ENCODE assay signal across 25 cellular contexts in the genomic region with DNA sequence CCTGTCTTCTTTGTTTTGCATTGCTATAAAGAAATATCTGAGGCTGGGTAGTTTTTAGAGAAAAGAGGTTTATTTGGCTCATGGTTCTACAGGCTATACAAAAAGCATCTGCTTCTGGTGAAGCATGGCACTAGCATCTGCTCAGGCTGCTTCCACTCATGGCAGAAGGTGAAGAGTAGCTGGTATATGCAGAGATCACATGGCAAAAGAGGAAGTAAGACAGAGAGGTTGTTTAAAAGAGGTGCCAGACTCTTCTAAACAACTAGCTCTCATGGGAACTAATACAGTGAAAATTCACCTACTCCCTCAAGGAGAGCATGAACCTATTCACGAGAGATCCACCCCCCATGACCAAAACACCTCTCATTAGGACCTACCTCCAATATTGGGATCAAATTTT. TPM values are rescaled to one million over a fixed set of nuclear protein-coding genes. Genes with fewer than 3 reads are reported as not detected.
"Had no signal": no experiment of that assay in that cellular context is flagged by ENCODE, and none has a peak within 500 bp of the region (broad histone marks: within the 10 kb centered on the region; RNA-seq: fewer than 3 reads in every experiment).

No MANE protein-coding gene starts in this region.

- H3K36me3 Mint-ChIP-seq: activated naive CD4-positive, alpha-beta T cell treated with anti-CD3 and anti-CD28 coated beads, Interleukin-2, amount 10 ng/mL, durations not matched to agents 7 days and 5 days; activated naive CD8-positive, alpha-beta T cell treated with anti-CD3 and anti-CD28 coated beads, Interleukin-2, amount 10 ng/mL, durations not matched to agents 7 days and 5 days; WTC11 had no signal

- H3K4me1 Mint-ChIP-seq: activated CD4-positive, alpha-beta memory T cell treated with anti-CD3 and anti-CD28 coated beads, Interleukin-2, amount 10 ng/mL, durations not matched to agents 7 days and 5 days; activated CD4-positive, alpha-beta T cell treated with anti-CD3 and anti-CD28 coated beads, Interleukin-2, amount 10 ng/mL, durations not matched to agents 7 days and 5 days; activated naive CD4-positive, alpha-beta T cell treated with anti-CD3 and anti-CD28 coated beads, Interleukin-2, amount 10 ng/mL, durations not matched to agents 7 days and 5 days; activated naive CD8-positive, alpha-beta T cell treated with anti-CD3 and anti-CD28 coated beads, Interleukin-2, amount 10 ng/mL, durations not matched to agents 7 days and 5 days; nephron progenitor cell; WTC11 had no signal

- ATAC-seq: gastrocnemius medialis, left cardiac atrium, left ventricle myocardium superior, sciatic nerve, WTC11 had no signal

- H3K4me3 Mint-ChIP-seq: activated CD4-positive, alpha-beta memory T cell treated with anti-CD3 and anti-CD28 coated beads, Interleukin-2, amount 10 ng/mL, durations not matched to agents 7 days and 5 days; activated CD4-positive, alpha-beta T cell treated with anti-CD3 and anti-CD28 coated beads, Interleukin-2, amount 10 ng/mL, durations not matched to agents 7 days and 5 days; activated naive CD4-positive, alpha-beta T cell treated with anti-CD3 and anti-CD28 coated beads, Interleukin-2, amount 10 ng/mL, durations not matched to agents 7 days and 5 days; activated naive CD8-positive, alpha-beta T cell treated with anti-CD3 and anti-CD28 coated beads, Interleukin-2, amount 10 ng/mL, durations not matched to agents 7 days and 5 days; activated T-cell treated with anti-CD3 and anti-CD28 coated beads, Interleukin-2, amount 50 U/mL, for 24 hours; nephron progenitor cell; stimulated activated naive CD8-positive, alpha-beta T cell treated with anti-CD3 and anti-CD28 coated beads, Interleukin-15, Interleukin-2, amounts not matched to agents 100 ng/mL and 50 ng/mL, for 24 hours; WTC11 had no signal

- H3K27ac Mint-ChIP-seq: activated CD4-positive, alpha-beta memory T cell treated with anti-CD3 and anti-CD28 coated beads, Interleukin-2, amount 10 ng/mL, durations not matched to agents 7 days and 5 days; activated CD4-positive, alpha-beta T cell treated with anti-CD3 and anti-CD28 coated beads, Interleukin-2, amount 10 ng/mL, durations not matched to agents 7 days and 5 days; activated naive CD4-positive, alpha-beta T cell treated with anti-CD3 and anti-CD28 coated beads, Interleukin-2, amount 10 ng/mL, durations not matched to agents 7 days and 5 days; activated naive CD8-positive, alpha-beta T cell treated with anti-CD3 and anti-CD28 coated beads, Interleukin-2, amount 10 ng/mL, durations not matched to agents 7 days and 5 days; activated T-cell treated with anti-CD3 and anti-CD28 coated beads, Interleukin-2, amount 50 U/mL, for 24 hours; nephron progenitor cell; stimulated activated naive CD8-positive, alpha-beta T cell treated with anti-CD3 and anti-CD28 coated beads, Interleukin-15, Interleukin-2, amounts not matched to agents 100 ng/mL and 50 ng/mL, for 24 hours; WTC11 had no signal

- DNase-seq: activated CD4-positive, alpha-beta memory T cell treated with anti-CD3 and anti-CD28 coated beads, Interleukin-2, amount 10 ng/mL, durations not matched to agents 7 days and 5 days; activated CD4-positive, alpha-beta T cell treated with anti-CD3 and anti-CD28 coated beads for 1 hour; activated CD4-positive, alpha-beta T cell treated with anti-CD3 and anti-CD28 coated beads, Interleukin-2, amount 10 ng/mL, durations not matched to agents 7 days and 5 days; activated CD8-positive, alpha-beta memory T cell treated with anti-CD3 and anti-CD28 coated beads, Interleukin-2, amount 50 U/mL, for 48 hours; activated gamma-delta T cell; activated naive CD4-positive, alpha-beta T cell treated with anti-CD3 and anti-CD28 coated beads, Interleukin-2, amount 10 ng/mL, durations not matched to agents 7 days and 5 days; activated naive CD8-positive, alpha-beta T cell treated with anti-CD3 and anti-CD28 coated beads, Interleukin-2, amount 10 ng/mL, durations not matched to agents 7 days and 5 days; activated T-cell treated with anti-CD3 and anti-CD28 coated beads, Interleukin-2, amount 50 U/mL, for 24 hours; brain microvascular endothelial cell; dorsolateral prefrontal cortex; effector memory CD4-positive, alpha-beta T cell; erythroblast; gastrocnemius medialis; hippocampal formation; left cardiac atrium; left ventricle myocardium superior; nephron progenitor cell; stimulated activated CD4-positive, alpha-beta T cell treated with anti-CD3 and anti-CD28 coated beads, Interleukin-12 subunit alpha, Interleukin-12 subunit beta, amount 100 ng/mL, for 4 hours; stimulated activated CD4-positive, alpha-beta T cell treated with anti-CD3 and anti-CD28 coated beads, Interleukin-4, amount 100 ng/mL, for 1 hour; substantia nigra; upper lobe of left lung had no signal

RNA-seq across cellular contexts. Expression of gene GUCA2B, which starts 56.6 kb away (rescaled TPM):
- polyA plus RNA-seq: keratinocyte had no signal
